In genomic region chr20:13008761-13009681, GRCh38 we compare ENCODE assay signal across 8 cellular contexts. TPM values are rescaled to one million over a fixed set of nuclear protein-coding genes. Genes with fewer than 3 reads are reported as not detected.
A peak's percentile ranks its signal among the peaks of the same experiment; 100 is the strongest.
DNase-seq lines count a peak whose midpoint lies in the region; ATAC-seq and TF ChIP-seq lines count a peak whose summit lies in the region.

SPTLC3 (plus strand) TSS chr20:13008972; CDS start chr20:13009268, 296 bp downstream.

- peak; percentile 49 for ATAC-seq in GM18511 (IDR thresholded peaks at IDR 0.05; ENCODE audit: unreplicated experiment)

- H3K4me3 Mint-ChIP-seq in mesothelial cell of epicardium (peak within 1 kb of the TSS; percentile 75), glutamatergic neuron (ENCODE audit: unreplicated experiment) (no peak within 1 kb of the TSS)

- H3K36me3 ChIP-seq in Loucy (ENCODE audit: insufficient read depth, low read length): no peaks in the 10 kb centered on the region

- no peaks in the 10 kb centered on the region for H3K9me3 ChIP-seq in Loucy (ENCODE audit: insufficient read depth, low read depth, low read length)

- peak within 1 kb of the TSS; percentile 96 for H2AFZ ChIP-seq in Loucy (ENCODE audit: low read length)

- H3K79me2 ChIP-seq in Loucy (ENCODE audit: insufficient read depth, low read length): no peaks in the 10 kb centered on the region

- H3K9ac ChIP-seq in Loucy (ENCODE audit: low read depth, low read length, poor library complexity, severe bottlenecking): peak within 1 kb of the TSS; percentile 49

- TF ChIP-seq CTCF in Loucy (conservative IDR thresholded peaks at IDR 0.05; ENCODE audit: low read length) (peak; percentile 19; the same call in 1 of the 2 replicates), mesothelial cell of epicardium (IDR thresholded peaks at IDR 0.05; ENCODE audit: unreplicated experiment) (no peak), glutamatergic neuron (IDR thresholded peaks at IDR 0.05; ENCODE audit: partially characterized antibody, unreplicated experiment) (no peak)

- H3K9me2 ChIP-seq in Loucy (replicated peaks; ENCODE audit: low read depth, low read length): no peaks in the 10 kb centered on the region

- peaks cover 7% of the 10 kb centered on the region for H3K4me1 ChIP-seq in Loucy (ENCODE audit: insufficient read depth, low read length, poor library complexity, severe bottlenecking)

- H3F3A ChIP-seq in Loucy (ENCODE audit: low read depth): no peaks in the 10 kb centered on the region

- H3K9me3 Mint-ChIP-seq in mesothelial cell of epicardium (peaks cover 1% of the 10 kb centered on the region), glutamatergic neuron (ENCODE audit: unreplicated experiment) (no peaks in the 10 kb centered on the region)

- no peaks in the 10 kb centered on the region for H3K36me3 Mint-ChIP-seq in mesothelial cell of epicardium
- H3K36me3 Mint-ChIP-seq in glutamatergic neuron (ENCODE audit: unreplicated experiment): no peaks in the 10 kb centered on the region

- no peaks in the 10 kb centered on the region for H3K27me3 ChIP-seq in Loucy (ENCODE audit: insufficient read depth, low read length, poor library complexity, severe bottlenecking)

- H3K27ac Mint-ChIP-seq in mesothelial cell of epicardium (peak within 1 kb of the TSS; percentile 95), glutamatergic neuron (ENCODE audit: unreplicated experiment) (no peak within 1 kb of the TSS)

- DNase-seq in H4 (ENCODE audit: low spot score) (peak; percentile 68), ecto neural progenitor cell (ENCODE audit: low spot score) (peak; percentile 59), mesothelial cell of epicardium (ENCODE audit: low spot score in 2 of 2, unreplicated experiment in 2 of 2) (peak in 1 of 2 experiments; percentile 44), ureter (ENCODE audit: low spot score) (peak; percentile 63), NCI-H2107 treated with DMSO at 0.1 percent for 48 hours (lab: John Stamatoyannopoulos, UW; ENCODE audit: unreplicated experiment) (no peak), glutamatergic neuron (no peak)

- peak within 1 kb of the TSS; percentile 69 for H3K4me3 ChIP-seq in Loucy (ENCODE audit: low read length, poor library complexity, severe bottlenecking)

- no peaks in the 10 kb centered on the region for H4K20me1 ChIP-seq in Loucy (ENCODE audit: insufficient read depth, low read length, poor library complexity, severe bottlenecking)

- peaks cover 65% of the 10 kb centered on the region for H3K4me1 Mint-ChIP-seq in mesothelial cell of epicardium
- H3K4me1 Mint-ChIP-seq in glutamatergic neuron (ENCODE audit: low read depth, unreplicated experiment): no peaks in the 10 kb centered on the region

- no peaks in the 10 kb centered on the region for H3K27me3 Mint-ChIP-seq in mesothelial cell of epicardium (ENCODE audit: low read depth)
- no peaks in the 10 kb centered on the region for H3K27me3 Mint-ChIP-seq in glutamatergic neuron (ENCODE audit: unreplicated experiment)

- peak within 1 kb of the TSS; percentile 74 for H3K4me2 ChIP-seq in Loucy (ENCODE audit: low read depth, low read length, poor library complexity, severe bottlenecking)

RNA-seq across cellular contexts. Expression of gene SPTLC3, which starts in this region (rescaled TPM):
- 4.0 and 5.5 TPM in 2 replicates for total RNA-seq in H4 (2014; rRNA removed; shearing (Covaris generic))
- 27.0 to 28.5 TPM (median 27.7 TPM) in 3 replicates for total RNA-seq in mesothelial cell of epicardium
- 26.4 TPM for total RNA-seq in ureter
- total RNA-seq in glutamatergic neuron (ENCODE audit: unreplicated experiment): not detected

Comparison
In these comparisons a context has a peak if more than half of its experiments do, and no peak if none do; other contexts are left out.
1. DNase-seq: peak in H4 (single experiment), ecto neural progenitor cell (single experiment) and ureter (single experiment); none in NCI-H2107 treated with DMSO at 0.1 percent for 48 hours (single experiment) and glutamatergic neuron (single experiment).